ENCODE assay signal across 8 cellular contexts in the genomic region with DNA sequence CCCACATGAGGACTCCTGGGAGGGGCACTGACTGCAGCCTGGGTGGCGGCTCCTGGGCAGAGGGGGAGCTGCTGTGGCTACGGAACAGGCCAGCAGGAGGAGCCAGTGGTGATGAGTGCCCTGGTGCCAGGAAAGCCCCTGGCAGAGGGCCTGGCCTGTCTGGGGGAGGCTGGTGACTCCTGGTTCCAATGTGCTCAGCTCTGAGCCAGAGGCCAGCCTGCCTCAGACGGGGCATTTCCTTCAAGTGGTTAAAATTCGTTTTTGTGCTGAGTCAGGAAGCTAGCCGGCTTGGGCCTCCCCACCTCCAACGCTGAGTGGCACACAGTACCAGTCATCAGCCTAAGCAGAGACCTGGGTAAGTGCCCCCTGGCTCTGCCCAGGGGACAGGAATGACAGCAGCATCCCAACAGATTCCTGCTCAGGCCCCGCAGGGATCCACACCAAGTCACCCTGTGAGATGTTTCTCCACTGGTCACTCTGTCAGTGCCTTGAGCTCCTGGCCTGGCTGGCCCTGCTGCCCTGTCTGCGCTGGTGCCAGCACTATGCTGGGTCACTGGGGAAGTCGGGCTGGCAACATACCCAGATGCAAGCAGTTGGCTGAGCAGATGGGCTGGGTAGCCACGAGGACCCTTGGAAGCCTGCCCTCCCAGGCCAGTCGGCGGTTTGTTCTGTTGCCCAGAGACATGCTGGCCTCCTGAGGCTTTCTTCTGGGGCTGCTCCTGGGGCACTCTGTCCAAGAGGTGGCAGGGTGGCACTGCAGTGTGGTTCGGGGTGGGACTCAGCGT.
DNase-seq lines count a peak whose midpoint lies in the region; ATAC-seq and TF ChIP-seq lines count a peak whose summit lies in the region.

No MANE protein-coding gene starts in this region.

- H3K9me3 ChIP-seq in tibial artery (no peaks in the 10 kb centered on the region), HAP-1 (no peaks in the 10 kb centered on the region)

- H3K4me3 ChIP-seq in tibial artery (peak overlapping the region in 1 of 2 donors; percentile 9), HAP-1 (no peak overlapping the region)

- DNase-seq in DMS 273 (lab: John Stamatoyannopoulos, UW; ENCODE audit: unreplicated experiment) (peak; percentile 94), UCSD-AML1 (lab: John Stamatoyannopoulos, UW; ENCODE audit: unreplicated experiment) (peak; percentile 49), midbrain (lab: John Stamatoyannopoulos, UW) (peak; percentile 85), tibial artery (peak; percentile 77 to 94), NCI-H2171 (lab: John Stamatoyannopoulos, UW) (no peak), HAP-1 (ENCODE audit: low spot score in 2 of 2) (no peak)
- peak; percentile 15 for DNase-seq in effector CD8-positive, alpha-beta T cell (lab: John Stamatoyannopoulos, UW)

- peak overlapping the region; percentile 77 to 80 for H3K27ac ChIP-seq in tibial artery

- H3K27me3 ChIP-seq in tibial artery (no peaks in the 10 kb centered on the region), HAP-1 (ENCODE audit: low read depth) (no peaks in the 10 kb centered on the region)

- peaks cover 12 to 43% (median 28%) of the 10 kb centered on the region in 4 donors for H3K4me1 ChIP-seq in tibial artery
- H3K4me1 ChIP-seq in HAP-1: no peaks in the 10 kb centered on the region

- ATAC-seq in HG02588 (IDR thresholded peaks at IDR 0.05; ENCODE audit: unreplicated experiment): peak; percentile 55

- no peaks in the 10 kb centered on the region for H3K36me3 ChIP-seq in tibial artery
- H3K36me3 ChIP-seq in HAP-1 (replicated peaks): no peaks in the 10 kb centered on the region

- in situ Hi-C loops in HAP-1 (cut with MboI; ENCODE audit: low sequenced_read_pairs): no loop called here

- intact Hi-C loops in tibial artery (cut with DNase I; ENCODE audit: low total_unique reads): no loop called here

- peak; percentile 60 to 67 for TF ChIP-seq CTCF in tibial artery (IDR thresholded peaks at IDR 0.05)

Comparison
In these comparisons a context has a peak if more than half of its experiments do, and no peak if none do; other contexts are left out.
1. DNase-seq: peak in DMS 273 (single experiment), UCSD-AML1 (single experiment), effector CD8-positive, alpha-beta T cell (single experiment), midbrain (single experiment) and tibial artery (2 of 2); none in NCI-H2171 (single experiment) and HAP-1 (0 of 2).